Comparison of ENCODE assay signal across 18 cellular contexts in genomic region chr4:87010192-87010591, GRCh38.
DNase-seq lines count a peak whose midpoint lies in the region; ATAC-seq, FAIRE-seq and TF ChIP-seq lines count a peak whose summit lies in the region.
"Had no signal": no experiment of that assay in that cellular context is flagged by ENCODE, and none has a peak within 500 bp of the region (broad histone marks: within the 10 kb centered on the region; RNA-seq: fewer than 3 reads in every experiment).

No MANE protein-coding gene starts in this region.

- DNase-seq in activated T-cell treated with anti-CD3 and anti-CD28 coated beads, Interleukin-2, amount 50 U/mL, for 72 hours, result no peak
- DNase-seq in activated T-cell treated with anti-CD3 and anti-CD28 coated beads, Interleukin-2, amount 50 U/mL, for 1 hour, result no peak
- DNase-seq in astrocyte (ENCODE audit: low read depth) (no peak), thyroid gland (no peak), NCI-H146 (lab: John Stamatoyannopoulos, UW) (no peak), T-cell (no peak)
- DNase-seq: activated CD8-positive, alpha-beta T cell treated with anti-CD3 and anti-CD28 coated beads, Interleukin-2, amount 10 ng/mL, durations not matched to agents 7 days and 5 days; activated gamma-delta T cell; aorta; CD8-positive, alpha-beta memory T cell; colonic mucosa; left colon; MG63; NCI-H2081 had no signal

- no peak for TF ChIP-seq POLR2A in thyroid gland (IDR thresholded peaks at IDR 0.05)

- no peaks in the 10 kb centered on the region for H3K9me3 ChIP-seq in astrocyte (ENCODE audit: insufficient read depth, low read depth, low read length)
- H3K9me3 ChIP-seq in mucosa of rectum (ENCODE audit: control insufficient read depth in 2 of 2, low read length in 2 of 2), result no peaks in the 10 kb centered on the region
- no peaks in the 10 kb centered on the region for H3K9me3 ChIP-seq in thyroid gland
- H3K9me3 ChIP-seq: colonic mucosa, MG63, thoracic aorta had no signal

- no peak overlapping the region for H3K4me2 ChIP-seq in astrocyte (ENCODE audit: low read length)

- H2AFZ ChIP-seq in astrocyte (ENCODE audit: low read depth, low read length), result no peak overlapping the region

- no peak for FAIRE-seq in astrocyte (lab: Jason Lieb, UNC)

- WGBS in thyroid gland, 2 donors, result 72 to 81% methylated on average over 1 of the region's 1 CpG

- peaks cover 26% of the 10 kb centered on the region for H4K20me1 ChIP-seq in astrocyte (ENCODE audit: insufficient read depth, low read length)

- H3K27ac ChIP-seq in astrocyte (ENCODE audit: low read depth, low read length) (no peak overlapping the region), mucosa of rectum (ENCODE audit: low read depth in 2 of 2, low read length in 2 of 2) (peak overlapping the region; percentile 43), thyroid gland (peak overlapping the region; percentile 96 to 97 (median 97))
- H3K27ac ChIP-seq: thoracic aorta had no signal

- intact Hi-C loops in thyroid gland (cut with DNase I), result no loop called here

- H3K9ac ChIP-seq in astrocyte (ENCODE audit: low read length) (no peak overlapping the region), mucosa of rectum (ENCODE audit: low read depth in 1 of 2, low read length in 2 of 2) (no peak overlapping the region)

- peaks cover 62% of the 10 kb centered on the region for H3K79me2 ChIP-seq in astrocyte (ENCODE audit: insufficient read depth, low read length)

- peak overlapping the region; percentile 79 to 87 for H3K4me3 Mint-ChIP-seq in activated T-cell treated with anti-CD3 and anti-CD28 coated beads, Interleukin-2, amount 50 U/mL, for 72 hours
- H3K4me3 Mint-ChIP-seq in astrocyte (ENCODE audit: unreplicated experiment) (peak overlapping the region; percentile 81), T-cell (peak overlapping the region in 1 of 3 donors; percentile 82)

- no peaks in the 10 kb centered on the region for H3K27me3 Mint-ChIP-seq in activated T-cell treated with anti-CD3 and anti-CD28 coated beads, Interleukin-2, amount 50 U/mL, for 72 hours (ENCODE audit: low read depth)
- H3K27me3 Mint-ChIP-seq in astrocyte (ENCODE audit: low read depth, unreplicated experiment) (no peaks in the 10 kb centered on the region), T-cell (no peaks in the 10 kb centered on the region)
- H3K27me3 Mint-ChIP-seq: CD8-positive, alpha-beta memory T cell had no signal

- peak overlapping the region; percentile 4 for H3K27ac Mint-ChIP-seq in activated T-cell treated with anti-CD3 and anti-CD28 coated beads, Interleukin-2, amount 50 U/mL, for 72 hours
- H3K27ac Mint-ChIP-seq in astrocyte (ENCODE audit: unreplicated experiment) (no peak overlapping the region), T-cell (no peak overlapping the region)
- H3K27ac Mint-ChIP-seq: activated CD8-positive, alpha-beta T cell treated with anti-CD3 and anti-CD28 coated beads, Interleukin-2, amount 10 ng/mL, durations not matched to agents 7 days and 5 days had no signal

- H3K4me1 Mint-ChIP-seq in activated T-cell treated with anti-CD3 and anti-CD28 coated beads, Interleukin-2, amount 50 U/mL, for 72 hours (ENCODE audit: low read depth), result peaks cover 84% of the 10 kb centered on the region
- H3K4me1 Mint-ChIP-seq in astrocyte (ENCODE audit: low read depth, unreplicated experiment) (peaks cover 54% of the 10 kb centered on the region), T-cell (peaks cover 80 to 82% (median 80%) of the 10 kb centered on the region in 3 donors)

- POLR2A ChIA-PET in T-cell (lab: Charles Lee), result interaction anchor here in 1 of 2 donors (0.9 kb wide), 1 partner anchor 70 kb away, joined by 6 read pairs; no protein-coding TSS in a partner anchor

- H3K36me3 ChIP-seq in astrocyte (ENCODE audit: insufficient read depth, low read length) (no peaks in the 10 kb centered on the region), mucosa of rectum (ENCODE audit: control insufficient read depth in 2 of 2, insufficient read depth in 2 of 2, low read length in 2 of 2) (no peaks in the 10 kb centered on the region), thyroid gland (no peaks in the 10 kb centered on the region)
- H3K36me3 ChIP-seq: colonic mucosa, MG63, thoracic aorta had no signal

- H3K27me3 ChIP-seq in astrocyte (ENCODE audit: insufficient read depth, low read length), result no peaks in the 10 kb centered on the region
- H3K27me3 ChIP-seq in mucosa of rectum (ENCODE audit: control insufficient read depth in 2 of 2, insufficient read depth in 2 of 2, low read length in 2 of 2), result no peaks in the 10 kb centered on the region
- H3K27me3 ChIP-seq in thyroid gland, result no peaks in the 10 kb centered on the region
- H3K27me3 ChIP-seq: colonic mucosa, MG63 had no signal

- TF ChIP-seq CTCF in astrocyte (IDR thresholded peaks at IDR 0.05; ENCODE audit: insufficient read depth, low read depth, low read length), result no peak
- TF ChIP-seq CTCF in thyroid gland (IDR thresholded peaks at IDR 0.05), result no peak

- no peak overlapping the region for H3K4me3 ChIP-seq in astrocyte (ENCODE audit: insufficient read depth, low read depth, low read length)
- H3K4me3 ChIP-seq in mucosa of rectum (ENCODE audit: low read length in 2 of 2), result peak overlapping the region in 1 of 2 donors; percentile 98
- no peak overlapping the region for H3K4me3 ChIP-seq in thyroid gland (replicated peaks in 1 of 3)
- H3K4me3 ChIP-seq: colonic mucosa, MG63 had no signal

- H3K36me3 Mint-ChIP-seq in activated T-cell treated with anti-CD3 and anti-CD28 coated beads, Interleukin-2, amount 50 U/mL, for 72 hours (ENCODE audit: insufficient read depth in 2 of 2), result peaks cover 2 to 10% of the 10 kb centered on the region in 2 donors
- peaks cover 2% of the 10 kb centered on the region for H3K36me3 Mint-ChIP-seq in astrocyte (ENCODE audit: low read depth, unreplicated experiment)
- no peaks in the 10 kb centered on the region for H3K36me3 Mint-ChIP-seq in T-cell

- no peaks in the 10 kb centered on the region for H3K9me3 Mint-ChIP-seq in activated T-cell treated with anti-CD3 and anti-CD28 coated beads, Interleukin-2, amount 50 U/mL, for 72 hours
- H3K9me3 Mint-ChIP-seq in astrocyte (ENCODE audit: unreplicated experiment) (no peaks in the 10 kb centered on the region), T-cell (no peaks in the 10 kb centered on the region)
- H3K9me3 Mint-ChIP-seq: CD8-positive, alpha-beta memory T cell had no signal

- H3K4me1 ChIP-seq in astrocyte (ENCODE audit: insufficient read depth, low read length), result peaks cover 21% of the 10 kb centered on the region
- H3K4me1 ChIP-seq in mucosa of rectum (ENCODE audit: control insufficient read depth in 2 of 2, insufficient read depth in 2 of 2, low read length in 2 of 2), result peaks cover 54 to 62% of the 10 kb centered on the region in 2 donors
- H3K4me1 ChIP-seq in thyroid gland, result peaks cover 55 to 66% of the 10 kb centered on the region in 2 donors

- CTCF ChIA-PET in T-cell (lab: Charles Lee), result interaction anchor here (0.6 to 1.2 kb wide), 3 partner anchors 75 to 155 kb away, joined by 3 read pairs; partner anchors contain the start of gene AFF1 (in 1 of the 2)

- ATAC-seq in activated T-cell treated with anti-CD3 and anti-CD28 coated beads, Interleukin-2, amount 50 U/mL, for 72 hours (replicated peaks in 1 of 2), result no peak
- no peak for ATAC-seq in T-cell (replicated peaks in 1 of 4)
- no peak for ATAC-seq in GM21423 (IDR thresholded peaks at IDR 0.05; ENCODE audit: unreplicated experiment)
- ATAC-seq: activated CD8-positive, alpha-beta T cell treated with anti-CD3 and anti-CD28 coated beads, Interleukin-2, amount 10 ng/mL, durations not matched to agents 7 days and 5 days; left colon; Panc1 had no signal
